8 cellular contexts compared by ENCODE assay signal in the genomic region with DNA sequence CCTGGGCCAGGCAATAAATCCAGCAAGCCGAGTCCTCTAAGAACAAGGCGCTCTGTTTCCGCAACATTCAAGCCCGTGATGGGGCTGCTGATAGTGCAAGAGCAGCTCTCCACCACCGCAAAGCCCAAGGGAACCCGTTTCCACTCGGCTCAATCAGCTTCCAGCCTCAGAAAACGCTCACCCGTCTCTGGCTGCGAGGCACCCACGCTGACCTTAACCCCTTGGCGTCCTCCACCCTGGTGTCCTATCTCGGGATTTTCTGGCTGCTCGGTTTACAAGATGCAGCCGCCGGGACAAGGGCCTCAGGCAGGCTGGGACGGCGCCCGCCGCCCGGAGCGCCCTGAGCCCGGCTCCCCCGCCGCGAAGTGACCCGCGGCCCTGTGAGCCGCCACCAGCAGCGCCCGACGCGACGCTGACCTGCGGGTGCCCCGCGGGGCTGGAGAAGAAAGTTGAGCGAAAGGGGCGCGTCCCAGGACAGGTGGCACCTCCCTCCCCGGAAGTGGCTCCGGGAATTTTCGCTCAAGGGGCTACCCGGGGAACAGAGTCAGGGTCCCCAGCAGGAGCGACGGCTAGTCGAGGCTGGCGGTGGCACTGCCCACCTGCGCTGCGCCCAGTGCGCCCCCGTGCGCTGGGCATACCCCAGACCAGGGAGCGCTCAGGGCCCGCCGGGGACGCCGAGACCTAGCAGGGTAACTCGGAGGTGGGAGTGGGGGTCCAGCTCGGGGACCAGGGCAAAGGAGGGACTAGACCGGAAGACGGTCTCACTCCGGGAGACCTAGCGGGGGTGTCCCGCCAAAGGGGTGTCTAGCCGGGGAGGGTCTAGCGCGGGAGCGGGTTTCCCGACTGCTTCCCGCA. TPM values are rescaled to one million over a fixed set of nuclear protein-coding genes. Genes with fewer than 3 reads are reported as not detected.
DNase-seq lines count a peak whose midpoint lies in the region; ATAC-seq and TF ChIP-seq lines count a peak whose summit lies in the region.

No MANE protein-coding gene starts in this region.

- no peak overlapping the region for H3K27ac Mint-ChIP-seq in endothelial cell (ENCODE audit: unreplicated experiment)
- H3K27ac Mint-ChIP-seq in stimulated activated naive CD8-positive, alpha-beta T cell treated with anti-CD3 and anti-CD28 coated beads, Interleukin-15, amount 100 ng/mL, for 72 hours: no peak overlapping the region

- no peaks in the 10 kb centered on the region for H3K79me2 ChIP-seq in DND-41 (ENCODE audit: insufficient read depth, low read length)

- H3K27ac ChIP-seq in DND-41 (ENCODE audit: low read length): no peak overlapping the region

- no peaks in the 10 kb centered on the region for H3K9me3 ChIP-seq in DND-41 (ENCODE audit: insufficient read depth, low read length, severe bottlenecking)

- H3K36me3 ChIP-seq in DND-41 (ENCODE audit: insufficient read depth, low read length): no peaks in the 10 kb centered on the region

- H3K9ac ChIP-seq in DND-41 (ENCODE audit: low read depth, low read length): no peak overlapping the region

- TF ChIP-seq CTCF in DND-41 (IDR thresholded peaks at IDR 0.05; ENCODE audit: borderline replicate concordance, extremely low read depth, low read length, poor library complexity, severe bottlenecking) (no peak), endothelial cell (IDR thresholded peaks at IDR 0.05; ENCODE audit: unreplicated experiment) (no peak)

- peak overlapping the region; percentile 15 for H3K4me3 Mint-ChIP-seq in endothelial cell (ENCODE audit: unreplicated experiment)
- peak overlapping the region; percentile 73 to 82 for H3K4me3 Mint-ChIP-seq in stimulated activated naive CD8-positive, alpha-beta T cell treated with anti-CD3 and anti-CD28 coated beads, Interleukin-15, amount 100 ng/mL, for 72 hours

- no peaks in the 10 kb centered on the region for H4K20me1 ChIP-seq in DND-41 (ENCODE audit: insufficient read depth, low read length)

- no peaks in the 10 kb centered on the region for H3K36me3 Mint-ChIP-seq in endothelial cell (ENCODE audit: low read depth, unreplicated experiment)

- H3K9me3 Mint-ChIP-seq in endothelial cell (ENCODE audit: unreplicated experiment): no peaks in the 10 kb centered on the region
- H3K9me3 Mint-ChIP-seq in stimulated activated naive CD8-positive, alpha-beta T cell treated with anti-CD3 and anti-CD28 coated beads, Interleukin-15, amount 100 ng/mL, for 72 hours: no peaks in the 10 kb centered on the region

- ATAC-seq in DND-41 (ENCODE audit: insufficient read depth, low read depth): peak; percentile 74
- peak; percentile 60 for ATAC-seq in stimulated activated naive CD8-positive, alpha-beta T cell treated with anti-CD3 and anti-CD28 coated beads, Interleukin-15, amount 100 ng/mL, for 72 hours
- no peak for ATAC-seq in GM21526 (IDR thresholded peaks at IDR 0.05; ENCODE audit: low FRiP score, unreplicated experiment)

- H3K27me3 ChIP-seq in DND-41 (ENCODE audit: insufficient read depth, low read length, poor library complexity): peaks cover 34% of the 10 kb centered on the region

- H3K4me2 ChIP-seq in DND-41 (ENCODE audit: insufficient read depth, low read length): 0 out of 2 replicates have a peak overlapping the region, but pooled peaks have one; percentile 21

- DNase-seq in DND-41: peak; percentile 48
- DNase-seq in HK-2 (ENCODE audit: unreplicated experiment): peak; percentile 52
- DNase-seq in UCSD-AML1 (lab: John Stamatoyannopoulos, UW; ENCODE audit: unreplicated experiment): peak; percentile 38
- peak; percentile 43 for DNase-seq in endothelial cell (ENCODE audit: low spot score)
- DNase-seq in medulla oblongata (ENCODE audit: extremely low spot score): peak; percentile 73
- DNase-seq in stimulated activated naive CD8-positive, alpha-beta T cell treated with anti-CD3 and anti-CD28 coated beads, Interleukin-15, amount 100 ng/mL, for 72 hours: peak; percentile 22 to 30
- DNase-seq in effector CD4-positive, alpha-beta T cell: no peak

- no peaks in the 10 kb centered on the region for H3K4me1 Mint-ChIP-seq in endothelial cell (ENCODE audit: unreplicated experiment)
- H3K4me1 Mint-ChIP-seq in stimulated activated naive CD8-positive, alpha-beta T cell treated with anti-CD3 and anti-CD28 coated beads, Interleukin-15, amount 100 ng/mL, for 72 hours: peaks cover 9% of the 10 kb centered on the region

- no peaks in the 10 kb centered on the region for H3K4me1 ChIP-seq in DND-41 (ENCODE audit: insufficient read depth, low read length)

- no peak overlapping the region for H3K4me3 ChIP-seq in DND-41 (ENCODE audit: low read depth in 1 of 2, low read length in 2 of 2)

- H3K27me3 Mint-ChIP-seq in endothelial cell (ENCODE audit: unreplicated experiment): peaks cover 9% of the 10 kb centered on the region
- H3K27me3 Mint-ChIP-seq in stimulated activated naive CD8-positive, alpha-beta T cell treated with anti-CD3 and anti-CD28 coated beads, Interleukin-15, amount 100 ng/mL, for 72 hours: peaks cover 77% of the 10 kb centered on the region

- no peak overlapping the region for H2AFZ ChIP-seq in DND-41 (ENCODE audit: low read depth, low read length)

RNA-seq across cellular contexts. Expression of a gene that starts 18.1 kb away (rescaled TPM):
- 0.15 TPM for total RNA-seq in endothelial cell (ENCODE audit: unreplicated experiment)
